ENCODE assay signal across 8 cellular contexts in the genomic region with DNA sequence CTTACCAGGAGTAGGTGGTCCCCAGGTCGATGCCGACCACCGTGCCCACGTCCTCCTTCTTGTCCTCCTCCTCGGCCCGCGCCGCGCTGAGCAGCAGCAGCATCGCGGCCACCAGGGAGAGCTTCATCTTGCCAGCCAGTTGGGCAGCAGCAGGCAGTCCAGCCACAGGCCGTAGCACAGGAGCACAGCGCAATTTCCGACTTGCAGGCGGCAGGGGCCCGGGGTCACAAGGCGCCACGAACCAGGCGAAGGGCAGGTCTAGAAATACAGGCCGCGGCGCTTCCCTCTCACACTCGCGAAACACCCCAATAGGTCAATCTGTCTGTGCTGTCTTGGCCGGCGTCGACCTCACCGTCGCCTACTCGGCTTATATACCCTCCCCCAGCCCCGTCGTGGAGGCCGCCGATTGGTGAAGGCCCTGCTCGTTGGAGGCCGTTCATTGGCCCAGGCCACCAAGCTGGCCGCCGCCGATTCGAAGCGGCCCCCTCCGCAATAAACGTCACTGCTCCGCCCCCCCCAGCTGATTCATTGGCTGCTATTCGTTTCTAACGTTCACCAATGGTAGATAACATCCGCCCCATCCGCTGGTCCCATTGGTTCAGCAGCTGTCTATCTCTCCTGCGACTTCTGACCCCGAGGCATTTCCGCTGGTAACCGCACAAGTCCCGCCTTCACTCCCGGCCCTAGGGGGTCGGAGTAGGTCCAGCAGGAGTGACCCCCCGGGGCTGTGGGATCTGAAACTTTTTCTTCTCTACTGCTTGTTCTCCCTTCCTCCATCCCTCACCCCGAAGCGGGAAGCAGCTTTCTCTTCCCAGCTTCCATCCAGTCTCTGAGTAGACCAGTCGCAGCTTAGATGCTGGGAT. TPM values are rescaled to one million over a fixed set of nuclear protein-coding genes. Genes with fewer than 3 reads are reported as not detected.
A peak's percentile ranks its signal among the peaks of the same experiment; 100 is the strongest.
DNase-seq lines count a peak whose midpoint lies in the region; ATAC-seq, FAIRE-seq and TF ChIP-seq lines count a peak whose summit lies in the region.

HSPA5 (minus strand) TSS at position 344 of the 863 bp plus-strand sequence; CDS start at position 127, 217 bp downstream.

- H3K36me3 ChIP-seq in trophoblast cell (ENCODE audit: control insufficient read depth in 1 of 2, insufficient read depth in 2 of 2, low read length in 2 of 2), result peaks cover 17 to 33% of the 10 kb centered on the region in 2 experiments
- H3K36me3 ChIP-seq in transverse colon, result peaks cover 0 to 30% (median 12%) of the 10 kb centered on the region in 4 donors

- peak within 1 kb of the TSS; percentile 94 for H3K14ac ChIP-seq in trophoblast cell (ENCODE audit: low read length)

- H4K12ac ChIP-seq in trophoblast cell (ENCODE audit: low read depth, low read length), result peak within 1 kb of the TSS; percentile 95

- peak within 1 kb of the TSS; percentile 73 for H3K27ac ChIP-seq in adipose tissue (ENCODE audit: low read depth, low read length)
- H3K27ac ChIP-seq in trophoblast cell (ENCODE audit: low read depth, low read length), result peak within 1 kb of the TSS; percentile 76
- H3K27ac ChIP-seq in transverse colon, result peak within 1 kb of the TSS; percentile 91 to 97 (median 96)

- H3K4me3 Mint-ChIP-seq in T-cell, result peak within 1 kb of the TSS; percentile 92 to 100 (median 99)

- H3K4me2 ChIP-seq in trophoblast cell (ENCODE audit: low read length), result peak within 1 kb of the TSS; percentile 69

- H3K36me3 Mint-ChIP-seq in T-cell, result peaks cover 31% of the 10 kb centered on the region

- peaks cover 44 to 52% (median 47%) of the 10 kb centered on the region in 3 donors for H3K4me1 Mint-ChIP-seq in T-cell

- peak within 1 kb of the TSS; percentile 37 for H3K4ac ChIP-seq in trophoblast cell (ENCODE audit: low read depth, low read length)

- no peaks in the 10 kb centered on the region for H3K9me3 ChIP-seq in trophoblast cell (ENCODE audit: insufficient read depth, low read depth, low read length)
- H3K9me3 ChIP-seq in transverse colon, result no peaks in the 10 kb centered on the region

- TF ChIP-seq POLR2A in GM12891 (IDR thresholded peaks at IDR 0.05; ENCODE audit: low read depth, low read length) (peak; percentile 98), transverse colon (IDR thresholded peaks at IDR 0.05) (peak; percentile 99)

- CTCF ChIA-PET in T-cell (lab: Charles Lee), result interaction anchor here (0.6 to 1.3 kb wide), 7 partner anchors 20 to 130 kb away, joined by 3 to 7 read pairs (median 3); partner anchors contain the start of genes GAPVD1 (in 1 of the 2) and RABEPK (in 1 of the 2)

- POLR2A ChIA-PET in T-cell (lab: Charles Lee), result interaction anchor here (0.6 to 1.7 kb wide), 18 partner anchors 15 to 1482 kb away, joined by 3 to 13 read pairs (median 5); partner anchors contain the start of gene GAPVD1 (in 2 of the 2)

- in situ Hi-C loops in transverse colon (cut with MboI; ENCODE audit: low pct_ligation_motif_present in 1 of 4, low pct_unique_long_range_greater_than_20kb in 1 of 4, low sequenced_read_pairs in 3 of 4), result no loop called here

- intact Hi-C loops in cardiac septum (cut with DNase I), result loop anchor here (1.0 to 5.0 kb wide), 3 partner anchors 20 to 299 kb away; partner anchors contain the start of genes GAPVD1, GOLGA1 and RABEPK
- intact Hi-C loops in transverse colon (cut with DNase I; ENCODE audit: low total_unique reads), result no loop called here

- H3K79me1 ChIP-seq in trophoblast cell (ENCODE audit: low read length), result peaks cover 11% of the 10 kb centered on the region

- H4K8ac ChIP-seq in trophoblast cell (ENCODE audit: low read depth, low read length), result peak within 1 kb of the TSS; percentile 99

- no peak for TF ChIP-seq EP300 in transverse colon (IDR thresholded peaks at IDR 0.05; ENCODE audit: low read depth)

- H4K91ac ChIP-seq in trophoblast cell (ENCODE audit: low read depth, low read length), result peak within 1 kb of the TSS; percentile 99

- TF ChIP-seq CTCF in transverse colon (IDR thresholded peaks at IDR 0.05), result peak in 2 of 5 experiments; percentile 39 to 54

- peak within 1 kb of the TSS; percentile 95 for H3K18ac ChIP-seq in trophoblast cell (ENCODE audit: low read length)

- peak within 1 kb of the TSS; percentile 96 for H2AK5ac ChIP-seq in trophoblast cell (ENCODE audit: low read length)

- H2BK12ac ChIP-seq in trophoblast cell (ENCODE audit: low read length), result no peak within 1 kb of the TSS

- peaks cover 13% of the 10 kb centered on the region for H3K79me2 ChIP-seq in trophoblast cell (ENCODE audit: control insufficient read depth, insufficient read depth, low read length, poor library complexity)

- ATAC-seq in HG02840 (IDR thresholded peaks at IDR 0.05; ENCODE audit: low FRiP score, unreplicated experiment) (peak; percentile 90), T-cell (replicated peaks in 1 of 4) (peak; percentile 91 to 94 (median 92))

- 0 to 1% (median 0%) methylated on average over 57 to 59 of the region's 59 CpGs for WGBS in adipose tissue, 3 donors
- WGBS in trophoblast cell (ENCODE audit: extremely low coverage, insufficient coverage, insufficient read length), result no CpG with 5 or more reads among the region's 59 CpGs
- WGBS in transverse colon (ENCODE audit: low coverage in 1 of 2), 2 donors, result 0% methylated on average over 17 to 50 of the region's 59 CpGs

- H3K23ac ChIP-seq in trophoblast cell (ENCODE audit: low read length), result no peak within 1 kb of the TSS

- H3K4me1 ChIP-seq in trophoblast cell (ENCODE audit: control insufficient read depth in 1 of 2, insufficient read depth in 2 of 2, low read length in 2 of 2) (peaks cover 8 to 10% of the 10 kb centered on the region in 2 experiments), transverse colon (peaks cover 22 to 46% (median 42%) of the 10 kb centered on the region in 4 donors)

- DNase-seq in GM12891 (ENCODE audit: insufficient read length, low spot score) (peak; percentile 87), NCI-H1436 treated with DMSO at 0.1 percent for 48 hours (lab: John Stamatoyannopoulos, UW) (peak; percentile 97), T-cell (peak; percentile 97 to 100 (median 99)), cardiac septum (ENCODE audit: low spot score) (peak; percentile 99), trophoblast cell (peak; percentile 99), transverse colon (peak; percentile 100)

- peak within 1 kb of the TSS; percentile 95 for H3K9ac ChIP-seq in trophoblast cell (ENCODE audit: low read length)

- H3K27ac Mint-ChIP-seq in T-cell, result peak within 1 kb of the TSS; percentile 98 to 99

- peak within 1 kb of the TSS; percentile 89 for H2BK120ac ChIP-seq in trophoblast cell (ENCODE audit: insufficient read depth, low read length, poor library complexity)

- H3K4me3 ChIP-seq in trophoblast cell (ENCODE audit: low read depth, low read length) (peak within 1 kb of the TSS; percentile 91), transverse colon (peak within 1 kb of the TSS; percentile 76 to 86 (median 82))

- H3K27me3 ChIP-seq in trophoblast cell (ENCODE audit: insufficient read depth, low read length) (no peaks in the 10 kb centered on the region), transverse colon (no peaks in the 10 kb centered on the region)

- H2BK5ac ChIP-seq in trophoblast cell (ENCODE audit: low read depth, low read length, poor library complexity), result peak within 1 kb of the TSS; percentile 63

- FAIRE-seq in GM12891 (lab: Jason Lieb, UNC), result peak; percentile 94

- peak within 1 kb of the TSS; percentile 74 for H2AFZ ChIP-seq in trophoblast cell (ENCODE audit: insufficient read depth, low read length, poor library complexity)

- no peaks in the 10 kb centered on the region for H3K27me3 Mint-ChIP-seq in T-cell

- no peaks in the 10 kb centered on the region for H3K9me3 Mint-ChIP-seq in T-cell

TF ChIP-seq in GM12891, 5 proteins besides CTCF, POLR2A, EP300 and RAD21:
- TF ChIP-seq SPI1 (IDR thresholded peaks at IDR 0.05; ENCODE audit: low read depth, low read length), result no peak
- peak; percentile 99 for TF ChIP-seq POLR2AphosphoS5 (IDR thresholded peaks at IDR 0.05; ENCODE audit: low read depth, low read length)
- peak; percentile 88 for TF ChIP-seq TAF1 (IDR thresholded peaks at IDR 0.05; ENCODE audit: low read depth, low read length)
- TF ChIP-seq POU2F2 (IDR thresholded peaks at IDR 0.05; ENCODE audit: low read depth, low read length), result peak; percentile 91
- no peak for TF ChIP-seq PAX5 (IDR thresholded peaks at IDR 0.05; ENCODE audit: insufficient read depth, low read length, severe bottlenecking)

RNA-seq across cellular contexts. Expression of gene HSPA5, which starts in this region (rescaled TPM):
- 150 TPM for polyA plus RNA-seq in GM12891 (2012; ENCODE audit: low read depth, missing spikeins)
- total RNA-seq in T-cell (100 to 1,000 TPM; 105 to 196 (median 118) TPM), cardiac septum (284 TPM), transverse colon (100 to 1,000 TPM in 1 of 4 donors, 10 to 100 TPM in 3; 49.8 to 115 (median 66.1) TPM)
- 100 to 1,000 TPM in 2 of 3 donors, 10 to 100 TPM in 1; 57.2 to 163 (median 157) TPM for polyA plus RNA-seq in adipose tissue
- polyA plus RNA-seq in trophoblast cell (2013), result 701 and 742 TPM in 2 replicates

Comparison
In these comparisons a context has a peak if more than half of its experiments do, and no peak if none do; other contexts are left out.
1. Peak in every context shown above with its lines: DNase-seq, ATAC-seq, H3K4me3 ChIP-seq and H3K27ac ChIP-seq.